6 cellular contexts compared by ENCODE assay signal in genomic region chr1:161548749-161549406, GRCh38. TPM values are rescaled to one million over a fixed set of nuclear protein-coding genes. Genes with fewer than 3 reads are reported as not detected.
"Had no signal": no experiment of that assay in that cellular context is flagged by ENCODE, and none has a peak within 500 bp of the region (broad histone marks: within the 10 kb centered on the region; RNA-seq: fewer than 3 reads in every experiment).

No MANE protein-coding gene starts in this region.

RNA-seq across cellular contexts. Expression of gene FCGR3A, which starts 0.7 kb away (rescaled TPM):
- total RNA-seq: activated naive CD8-positive, alpha-beta T cell treated with anti-CD3 and anti-CD28 coated beads for 36 hours; activated T-helper 2 cell treated with anti-CD3 and anti-CD28 coated beads, Interferon-gamma antibody, Interleukin-2, Interleukin-4, amounts not matched to agents 10 μg/mL and 5 μg/mL and 100 μg/mL, durations not matched to agents 14 hours and 24 hours and 36 hours; LHCN-M2; M059J; SK-MEL-5 had no signal

RNA-seq across cellular contexts. Expression of gene FCGR2A, which starts 43.6 kb away (rescaled TPM):
- total RNA-seq: activated CD8-positive, alpha-beta T cell treated with anti-CD3 and anti-CD28 coated beads for 36 hours; activated naive CD8-positive, alpha-beta T cell treated with anti-CD3 and anti-CD28 coated beads for 36 hours; LHCN-M2 had no signal
